In genomic region chr22:41841085-41841712, GRCh38 we compare ENCODE assay signal across 11 cellular contexts. TPM values are rescaled to one million over a fixed set of nuclear protein-coding genes. Genes with fewer than 3 reads are reported as not detected.
A peak's percentile ranks its signal among the peaks of the same experiment; 100 is the strongest.
DNase-seq lines count a peak whose midpoint lies in the region; ATAC-seq and TF ChIP-seq lines count a peak whose summit lies in the region.
"Had no signal": no experiment of that assay in that cellular context is flagged by ENCODE, and none has a peak within 500 bp of the region (broad histone marks: within the 10 kb centered on the region; RNA-seq: fewer than 3 reads in every experiment).

No MANE protein-coding gene starts in this region.

- H3K4me1 Mint-ChIP-seq in T-helper 17 cell = peaks cover 54% of the 10 kb centered on the region
- peaks cover 79% of the 10 kb centered on the region for H3K4me1 Mint-ChIP-seq in stimulated activated naive CD8-positive, alpha-beta T cell treated with anti-CD3 and anti-CD28 coated beads, Interleukin-15, amount 100 ng/mL, for 72 hours

- TF ChIP-seq CTCF in HEK293 (tag by site-specific recombination; IDR thresholded peaks at IDR 0.05) = no peak
- no peak for TF ChIP-seq CTCF in thyroid gland (IDR thresholded peaks at IDR 0.05)

- no peak overlapping the region for H3K27ac ChIP-seq in HEK293 (ENCODE audit: extremely low read depth, low read depth, low read length)
- peak overlapping the region in 12 of 21 experiments; percentile 19 to 71 (median 40) for H3K27ac ChIP-seq in skin epidermis
- H3K27ac ChIP-seq in thyroid gland = no peak overlapping the region

- DNase-seq in T-helper 17 cell (no peak), left colon (no peak), thyroid gland (no peak), H4 (ENCODE audit: low spot score) (no peak)
- no peak for DNase-seq in stimulated activated naive CD8-positive, alpha-beta T cell treated with anti-CD3 and anti-CD28 coated beads, Interleukin-15, amount 100 ng/mL, for 72 hours
- DNase-seq: activated CD8-positive, alpha-beta memory T cell treated with anti-CD3 and anti-CD28 coated beads for 24 hours; NCI-H510A treated with DMSO at 0.1 percent for 48 hours had no signal

- no peak overlapping the region for H3K4me3 ChIP-seq in HEK293 (ENCODE audit: low read depth, low read length)
- H3K4me3 ChIP-seq in skin epidermis = no peak overlapping the region
- H3K4me3 ChIP-seq in thyroid gland (replicated peaks in 1 of 3) = no peak overlapping the region

- H3K27me3 Mint-ChIP-seq in T-helper 17 cell = no peaks in the 10 kb centered on the region
- H3K27me3 Mint-ChIP-seq in stimulated activated naive CD8-positive, alpha-beta T cell treated with anti-CD3 and anti-CD28 coated beads, Interleukin-15, amount 100 ng/mL, for 72 hours = no peaks in the 10 kb centered on the region

- peaks cover 9% of the 10 kb centered on the region for H3K36me3 Mint-ChIP-seq in T-helper 17 cell (ENCODE audit: low read depth)

- POLR2A ChIA-PET in HEK293 (lab: Yijun Ruan, JAX) = interaction anchor here (1.3 kb wide), 1 partner anchor 8 kb away, joined by 3 read pairs; the partner anchor contains the start of gene SREBF2

- H3K36me3 ChIP-seq in HEK293 (ENCODE audit: control insufficient read depth in 2 of 2, insufficient read depth in 1 of 2, low read length in 2 of 2) (peaks cover 18 to 20% of the 10 kb centered on the region in 2 experiments), thyroid gland (no peaks in the 10 kb centered on the region)

- H3K27ac Mint-ChIP-seq in T-helper 17 cell = peak overlapping the region; percentile 79
- no peak overlapping the region for H3K27ac Mint-ChIP-seq in stimulated activated naive CD8-positive, alpha-beta T cell treated with anti-CD3 and anti-CD28 coated beads, Interleukin-15, amount 100 ng/mL, for 72 hours

- CTCF ChIA-PET in HEK293 (lab: Yijun Ruan, JAX) = interaction anchor here (1.0 to 1.1 kb wide), 2 partner anchors 119 to 144 kb away, joined by 3 read pairs; no protein-coding TSS in a partner anchor

- TF ChIP-seq POLR2A in thyroid gland (IDR thresholded peaks at IDR 0.05) = no peak

- 71 to 79% methylated on average over 3 of the region's 3 CpGs for WGBS in thyroid gland, 2 donors

- H3K9me3 ChIP-seq in HEK293 (ENCODE audit: control insufficient read depth, insufficient read depth, low read depth, low read length) (no peaks in the 10 kb centered on the region), T-helper 17 cell (ENCODE audit: control insufficient read depth, low read length, poor library complexity, severe bottlenecking) (no peaks in the 10 kb centered on the region), thyroid gland (no peaks in the 10 kb centered on the region)

- H3K4me1 ChIP-seq in HEK293 (ENCODE audit: control insufficient read depth, insufficient read depth, low read length) (peaks cover 14% of the 10 kb centered on the region), thyroid gland (peaks cover 17 to 22% of the 10 kb centered on the region in 2 donors)

- no peak overlapping the region for H3K4me3 Mint-ChIP-seq in T-helper 17 cell
- H3K4me3 Mint-ChIP-seq in stimulated activated naive CD8-positive, alpha-beta T cell treated with anti-CD3 and anti-CD28 coated beads, Interleukin-15, amount 100 ng/mL, for 72 hours = no peak overlapping the region

- H3K27me3 ChIP-seq in thyroid gland = no peaks in the 10 kb centered on the region

- ATAC-seq in T-helper 17 cell (no peak), left colon (peak; percentile 77), HG02884 (IDR thresholded peaks at IDR 0.05; ENCODE audit: unreplicated experiment) (no peak)
- no peak for ATAC-seq in stimulated activated naive CD8-positive, alpha-beta T cell treated with anti-CD3 and anti-CD28 coated beads, Interleukin-15, amount 100 ng/mL, for 72 hours
- ATAC-seq: SK-N-SH treated with all-trans-retinoic acid at 6 μM for 48 hours had no signal

- intact Hi-C loops in left colon (cut with DNase I, micrococcal nuclease) (no loop called here), thyroid gland (cut with DNase I) (no loop called here)

- no peaks in the 10 kb centered on the region for H3K9me3 Mint-ChIP-seq in stimulated activated naive CD8-positive, alpha-beta T cell treated with anti-CD3 and anti-CD28 coated beads, Interleukin-15, amount 100 ng/mL, for 72 hours

TF ChIP-seq in HEK293, 187 proteins besides CTCF, POLR2A, EP300 and RAD21:
- TF ChIP-seq ZNF112 (tag by site-specific recombination; IDR thresholded peaks at IDR 0.05) (no peak), ZFP3 (tag by site-specific recombination; IDR thresholded peaks at IDR 0.05; ENCODE audit: low read depth) (no peak), ZNF600 (tag by site-specific recombination; IDR thresholded peaks at IDR 0.05) (no peak), KLF1 (tag by site-specific recombination; IDR thresholded peaks at IDR 0.05) (peak; percentile 62; the same call in 1 of the 2 replicates), ZSCAN4 (tag by site-specific recombination; IDR thresholded peaks at IDR 0.05) (no peak), ZNF416 (tag by site-specific recombination; IDR thresholded peaks at IDR 0.05) (no peak), ZNF214 (tag by site-specific recombination; IDR thresholded peaks at IDR 0.05; ENCODE audit: borderline replicate concordance) (no peak), EGR2 (tag by site-specific recombination; IDR thresholded peaks at IDR 0.05; ENCODE audit: low read depth) (no peak), HOXD13 (CRISPR knock-in tag; IDR thresholded peaks at IDR 0.05; ENCODE audit: borderline replicate concordance) (no peak)
- TF ChIP-seq, protein P1, sequence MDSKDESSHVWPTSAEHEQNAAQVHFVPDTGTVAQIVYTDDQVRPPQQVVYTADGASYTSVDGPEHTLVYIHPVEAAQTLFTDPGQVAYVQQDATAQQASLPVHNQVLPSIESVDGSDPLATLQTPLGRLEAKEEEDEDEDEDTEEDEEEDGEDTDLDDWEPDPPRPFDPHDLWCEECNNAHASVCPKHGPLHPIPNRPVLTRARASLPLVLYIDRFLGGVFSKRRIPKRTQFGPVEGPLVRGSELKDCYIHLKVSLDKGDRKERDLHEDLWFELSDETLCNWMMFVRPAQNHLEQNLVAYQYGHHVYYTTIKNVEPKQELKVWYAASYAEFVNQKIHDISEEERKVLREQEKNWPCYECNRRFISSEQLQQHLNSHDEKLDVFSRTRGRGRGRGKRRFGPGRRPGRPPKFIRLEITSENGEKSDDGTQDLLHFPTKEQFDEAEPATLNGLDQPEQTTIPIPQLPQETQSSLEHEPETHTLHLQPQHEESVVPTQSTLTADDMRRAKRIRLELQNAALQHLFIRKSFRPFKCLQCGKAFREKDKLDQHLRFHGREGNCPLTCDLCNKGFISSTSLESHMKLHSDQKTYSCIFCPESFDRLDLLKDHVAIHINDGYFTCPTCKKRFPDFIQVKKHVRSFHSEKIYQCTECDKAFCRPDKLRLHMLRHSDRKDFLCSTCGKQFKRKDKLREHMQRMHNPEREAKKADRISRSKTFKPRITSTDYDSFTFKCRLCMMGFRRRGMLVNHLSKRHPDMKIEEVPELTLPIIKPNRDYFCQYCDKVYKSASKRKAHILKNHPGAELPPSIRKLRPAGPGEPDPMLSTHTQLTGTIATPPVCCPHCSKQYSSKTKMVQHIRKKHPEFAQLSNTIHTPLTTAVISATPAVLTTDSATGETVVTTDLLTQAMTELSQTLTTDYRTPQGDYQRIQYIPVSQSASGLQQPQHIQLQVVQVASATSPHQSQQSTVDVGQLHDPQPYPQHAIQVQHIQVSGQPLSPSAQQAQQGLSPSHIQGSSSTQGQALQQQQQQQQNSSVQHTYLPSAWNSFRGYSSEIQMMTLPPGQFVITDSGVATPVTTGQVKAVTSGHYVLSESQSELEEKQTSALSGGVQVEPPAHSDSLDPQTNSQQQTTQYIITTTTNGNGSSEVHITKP (tag by site-specific recombination; IDR thresholded peaks at IDR 0.05) = peak; percentile 98

RNA-seq across cellular contexts. Expression of gene SREBF2, which starts 8.3 kb away (rescaled TPM):
- total RNA-seq in T-helper 17 cell (100 to 1,000 TPM; 102 to 106 TPM), left colon (100 to 1,000 TPM; 172 to 215 TPM), thyroid gland (10 to 100 TPM; 34.4 to 91.8 (median 63.7) TPM)
- 25.1 and 30.2 TPM in 2 replicates for total RNA-seq in H4 (2014; rRNA removed; shearing (Covaris generic))

RNA-seq across cellular contexts. Expression of gene CCDC134, which starts 40.7 kb away (rescaled TPM):
- 10 to 100 TPM; 13.7 to 14.2 TPM for total RNA-seq in T-helper 17 cell
- total RNA-seq in left colon = 10 to 100 TPM in 1 of 2 donors, 1 to 10 TPM in 1; 8.8 to 11.0 TPM
- 10 to 100 TPM in 3 of 4 donors, 1 to 10 TPM in 1; 6.6 to 18.8 (median 14.4) TPM for total RNA-seq in thyroid gland
- total RNA-seq in H4 (2014; rRNA removed; shearing (Covaris generic)) = 8.1 and 10.6 TPM in 2 replicates

Comparison
In these comparisons a context has a peak if more than half of its experiments do, and no peak if none do; other contexts are left out.
1. H3K27ac ChIP-seq: peak in skin epidermis (12 of 21); none in HEK293 (single experiment) and thyroid gland (0 of 3).